Comparison of ENCODE assay signal across 1 cellular context in genomic region chr14:104985675-104986486, GRCh38.
TF ChIP-seq lines count a peak whose summit lies in the region.

Gene CLBA1, plus strand, starts transcription at chr14:104985788. Its CDS starts 644 bp downstream, at chr14:104986432.

TF ChIP-seq in HepG2, 621 proteins besides CTCF, POLR2A, EP300 and RAD21 (continued from another document and continues in another):
- TF ChIP-seq HNF1B (CRISPR knock-in tag; IDR thresholded peaks at IDR 0.05): no peak
- TF ChIP-seq SRSF4 (IDR thresholded peaks at IDR 0.05; ENCODE audit: low read depth, low read length, poor library complexity, severe bottlenecking): no peak
- TF ChIP-seq ZNF468 (CRISPR knock-in tag; IDR thresholded peaks at IDR 0.05): no peak
- TF ChIP-seq ZEB1 (IDR thresholded peaks at IDR 0.05; ENCODE audit: insufficient replicate concordance, low read depth): no peak
- TF ChIP-seq ZSCAN12 (CRISPR knock-in tag; IDR thresholded peaks at IDR 0.05): no peak
- TF ChIP-seq POLR2G (IDR thresholded peaks at IDR 0.05; ENCODE audit: low read depth, low read length): no peak
- no peak for TF ChIP-seq ETV6 (CRISPR knock-in tag; conservative IDR thresholded peaks at IDR 0.05)
- TF ChIP-seq ZNF570 (CRISPR knock-in tag; IDR thresholded peaks at IDR 0.05; ENCODE audit: borderline replicate concordance): no peak
- TF ChIP-seq REST (IDR thresholded peaks at IDR 0.05; ENCODE audit: borderline replicate concordance in 1 of 2, low read depth in 1 of 2, low read length in 2 of 2): no peak
- TF ChIP-seq ZNF230 (CRISPR knock-in tag; IDR thresholded peaks at IDR 0.05): no peak
- TF ChIP-seq THAP11 (CRISPR knock-in tag; IDR thresholded peaks at IDR 0.05): peak; percentile 76
- peak; percentile 33; the same call in 1 of the 2 replicates for TF ChIP-seq MYC (CRISPR knock-in tag; IDR thresholded peaks at IDR 0.05; ENCODE audit: borderline replicate concordance)
- TF ChIP-seq SIX4 (CRISPR knock-in tag; IDR thresholded peaks at IDR 0.05): no peak
- TF ChIP-seq FOXK1 (CRISPR knock-in tag; IDR thresholded peaks at IDR 0.05; ENCODE audit: borderline replicate concordance, low read depth): no peak
- no peak for TF ChIP-seq ZNF225 (CRISPR knock-in tag; IDR thresholded peaks at IDR 0.05)
- TF ChIP-seq NFATC3 (CRISPR knock-in tag; IDR thresholded peaks at IDR 0.05): no peak
- no peak for TF ChIP-seq USF2 (IDR thresholded peaks at IDR 0.05; ENCODE audit: low read depth, low read length)
- no peak for TF ChIP-seq USF2 (CRISPR knock-in tag; IDR thresholded peaks at IDR 0.05; ENCODE audit: borderline replicate concordance)
- no peak for TF ChIP-seq SMAD9 (CRISPR knock-in tag; IDR thresholded peaks at IDR 0.05)
- no peak for TF ChIP-seq CERS6 (CRISPR knock-in tag; IDR thresholded peaks at IDR 0.05)
- TF ChIP-seq ZNF569 (CRISPR knock-in tag; IDR thresholded peaks at IDR 0.05; ENCODE audit: borderline replicate concordance): no peak
- no peak for TF ChIP-seq RXRA (CRISPR knock-in tag; IDR thresholded peaks at IDR 0.05)
- TF ChIP-seq NR2C2 (CRISPR knock-in tag; IDR thresholded peaks at IDR 0.05; ENCODE audit: borderline replicate concordance): no peak
- TF ChIP-seq WIZ (CRISPR knock-in tag; IDR thresholded peaks at IDR 0.05): no peak
- no peak for TF ChIP-seq FOXK2 (IDR thresholded peaks at IDR 0.05)
- TF ChIP-seq ZNF512 (CRISPR knock-in tag; IDR thresholded peaks at IDR 0.05): no peak
- no peak for TF ChIP-seq ZNF142 (CRISPR knock-in tag; IDR thresholded peaks at IDR 0.05)
- TF ChIP-seq DR1 (CRISPR knock-in tag; IDR thresholded peaks at IDR 0.05): no peak
- TF ChIP-seq ZNF121 (CRISPR knock-in tag; IDR thresholded peaks at IDR 0.05): no peak
- no peak for TF ChIP-seq CREM (IDR thresholded peaks at IDR 0.05)
- no peak for TF ChIP-seq CREM (CRISPR knock-in tag; IDR thresholded peaks at IDR 0.05)
- no peak for TF ChIP-seq SIX1 (CRISPR knock-in tag; IDR thresholded peaks at IDR 0.05; ENCODE audit: borderline replicate concordance)
- TF ChIP-seq HNRNPH1 (optimal IDR thresholded peaks at IDR 0.05; ENCODE audit: low read depth, low read length): no peak
- TF ChIP-seq ATM (IDR thresholded peaks at IDR 0.05; ENCODE audit: borderline replicate concordance): no peak
- 0 out of 2 replicates have a peak, but pooled peaks have one; percentile 42 for TF ChIP-seq ERF (CRISPR knock-in tag; IDR thresholded peaks at IDR 0.05)
- no peak for TF ChIP-seq THAP7 (CRISPR knock-in tag; IDR thresholded peaks at IDR 0.05)
- no peak for TF ChIP-seq E2F2 (CRISPR knock-in tag; IDR thresholded peaks at IDR 0.05; ENCODE audit: borderline replicate concordance)
- TF ChIP-seq MNT (IDR thresholded peaks at IDR 0.05): no peak
